ENCODE assay signal across 11 cellular contexts in the genomic region with DNA sequence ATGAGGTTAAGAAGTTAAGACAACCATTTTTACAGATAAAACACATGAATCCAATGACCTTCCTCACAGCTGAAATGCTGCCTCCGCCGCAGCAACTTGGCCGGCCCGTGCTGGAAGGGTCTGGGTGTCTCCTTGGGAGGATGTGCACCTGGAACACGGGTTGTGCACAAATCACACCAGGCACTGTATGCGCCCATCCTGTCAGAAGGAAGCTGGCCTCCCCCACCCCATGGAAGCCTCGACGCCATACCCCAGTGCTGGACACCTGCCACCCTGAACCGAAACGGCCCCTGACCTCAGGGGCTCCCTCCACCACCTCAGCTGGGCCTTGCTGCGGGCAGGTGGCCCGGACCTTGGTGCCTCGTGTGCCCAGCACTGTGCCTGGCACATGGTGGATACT.
DNase-seq lines count a peak whose midpoint lies in the region; ATAC-seq, FAIRE-seq and TF ChIP-seq lines count a peak whose summit lies in the region.
"Had no signal": no experiment of that assay in that cellular context is flagged by ENCODE, and none has a peak within 500 bp of the region (broad histone marks: within the 10 kb centered on the region; RNA-seq: fewer than 3 reads in every experiment).

No MANE protein-coding gene starts in this region.

- TF ChIP-seq CTCF in IMR-90 (conservative IDR thresholded peaks at IDR 0.05; ENCODE audit: low read depth, low read length), result no peak
- TF ChIP-seq CTCF in VCaP (conservative IDR thresholded peaks at IDR 0.05), result no peak
- no peak for TF ChIP-seq CTCF in keratinocyte (optimal IDR thresholded peaks at IDR 0.05 in 1 of 3, IDR thresholded peaks at IDR 0.05 in 1 of 3, conservative IDR thresholded peaks at IDR 0.05 in 1 of 3; ENCODE audit: extremely low read depth in 1 of 3, insufficient read depth in 2 of 3, low read length in 3 of 3)
- no peak for TF ChIP-seq CTCF in smooth muscle cell (IDR thresholded peaks at IDR 0.05; ENCODE audit: borderline replicate concordance, insufficient read depth, poor library complexity, severe bottlenecking)

- H2AK9ac ChIP-seq in IMR-90 (replicated peaks; ENCODE audit: low read depth, low read length, poor library complexity), result peak overlapping the region; percentile 60

- no peak for DNase-seq in IMR-90
- no peak for DNase-seq in keratinocyte (ENCODE audit: low read depth, low spot score)
- DNase-seq in smooth muscle cell (lab: John Stamatoyannopoulos, UW; ENCODE audit: unreplicated experiment), result no peak
- no peak for DNase-seq in HEK293T (ENCODE audit: extremely low spot score)
- DNase-seq in activated T-helper 1 cell treated with anti-CD3 and anti-CD28 coated beads, Interleukin-12 subunit alpha, Interleukin-12 subunit beta, Interleukin-2, Interleukin-4 antibody, amounts not matched to agents 30 ng/mL and 10 ng/mL and 1 ng/mL, durations not matched to agents 14 hours and 24 hours and 36 hours (ENCODE audit: low spot score), result no peak
- DNase-seq: NCI-H1105 treated with DMSO at 0.1 percent for 48 hours, NCI-H187 had no signal

- POLR2A ChIA-PET in IMR-90 (lab: Charles Lee; ENCODE audit: unreplicated experiment) (no interaction called here), HEK293T (lab: Yijun Ruan, JAX) (no interaction called here)

- H3K23ac ChIP-seq in IMR-90 (ENCODE audit: low read depth, low read length), result peak overlapping the region; percentile 60

- peak overlapping the region; percentile 90 for H2BK120ac ChIP-seq in IMR-90 (ENCODE audit: low read depth, low read length)

- WGBS in IMR-90 (ENCODE audit: extremely low coverage in 2 of 2, insufficient read length in 1 of 2), 2 experiments, result 100% methylated on average over 4 of the region's 13 CpGs; no CpG with 5 or more reads in 1 of the 2 experiments
- 96% methylated on average over 13 of the region's 13 CpGs for WGBS in smooth muscle cell (ENCODE audit: low lambda C conversion rate)

- no peak overlapping the region for H3K56ac ChIP-seq in IMR-90 (ENCODE audit: extremely low read depth, insufficient read depth, low read length)

- H3K9me1 ChIP-seq in IMR-90 (ENCODE audit: insufficient read depth, low read length) (peaks cover 18% of the 10 kb centered on the region), keratinocyte (ENCODE audit: control insufficient read depth, extremely low read depth, insufficient read depth, low read length) (no peaks in the 10 kb centered on the region)

- dilution Hi-C loops in IMR-90 (cut with HindIII; ENCODE audit: low sequenced_read_pairs, unreplicated experiment) (no loop called here), keratinocyte (cut with MboI; ENCODE audit: extremely low pct_ligation_motif_present, low sequenced_read_pairs) (no loop called here)

- peak overlapping the region; percentile 35; the same call in 2 of the 3 replicates for H2BK15ac ChIP-seq in IMR-90 (ENCODE audit: low read depth, low read length)

- H4K8ac ChIP-seq in IMR-90 (ENCODE audit: low read depth in 2 of 2, low read length in 2 of 2), result peak overlapping the region; percentile 7 to 71; a peak in 3 of 4 replicates

- no peak for TF ChIP-seq POLR2A in IMR-90 (IDR thresholded peaks at IDR 0.05; ENCODE audit: low read depth, low read length)

- peaks cover 16% of the 10 kb centered on the region for H3K4me1 ChIP-seq in IMR-90 (ENCODE audit: control insufficient read depth, insufficient read depth, low read length)
- peaks cover 33% of the 10 kb centered on the region for H3K4me1 ChIP-seq in keratinocyte (ENCODE audit: control insufficient read depth, extremely low read depth, insufficient read depth, low read length)
- peaks cover 34% of the 10 kb centered on the region for H3K4me1 ChIP-seq in skeletal muscle satellite cell (ENCODE audit: control insufficient read depth, insufficient read depth, low read length)
- peaks cover under 1% of the 10 kb centered on the region for H3K4me1 ChIP-seq in smooth muscle cell (ENCODE audit: low read depth)

- H3K27ac Mint-ChIP-seq in activated T-helper 1 cell treated with anti-CD3 and anti-CD28 coated beads, Interleukin-12 subunit alpha, Interleukin-12 subunit beta, Interleukin-2, Interleukin-4 antibody, amounts not matched to agents 30 ng/mL and 10 ng/mL and 1 ng/mL, durations not matched to agents 14 hours and 24 hours and 36 hours, result no peak overlapping the region

- H2AFZ ChIP-seq in IMR-90 (replicated peaks; ENCODE audit: low read length, poor library complexity), result peak overlapping the region; percentile 75
- no peak overlapping the region for H2AFZ ChIP-seq in keratinocyte (ENCODE audit: control insufficient read depth, low read length)
- H2AFZ ChIP-seq in smooth muscle cell (ENCODE audit: low read depth), result no peak overlapping the region

- no peaks in the 10 kb centered on the region for H3K79me2 ChIP-seq in keratinocyte (ENCODE audit: control insufficient read depth, insufficient read depth, low read length)
- H3K79me2 ChIP-seq in smooth muscle cell (ENCODE audit: low read depth), result no peaks in the 10 kb centered on the region

- H3K9me3 Mint-ChIP-seq in activated T-helper 1 cell treated with anti-CD3 and anti-CD28 coated beads, Interleukin-12 subunit alpha, Interleukin-12 subunit beta, Interleukin-2, Interleukin-4 antibody, amounts not matched to agents 30 ng/mL and 10 ng/mL and 1 ng/mL, durations not matched to agents 14 hours and 24 hours and 36 hours, result no peaks in the 10 kb centered on the region

- H3K4me3 ChIP-seq in IMR-90 (ENCODE audit: insufficient read depth, low read depth, low read length), result no peak overlapping the region
- no peak overlapping the region for H3K4me3 ChIP-seq in keratinocyte (ENCODE audit: control insufficient read depth in 2 of 3, extremely low read depth in 1 of 3, insufficient read depth in 2 of 3, low read depth in 1 of 3, low read length in 3 of 3)
- no peak overlapping the region for H3K4me3 ChIP-seq in skeletal muscle satellite cell (ENCODE audit: low read length)
- H3K4me3 ChIP-seq in smooth muscle cell, result no peak overlapping the region
- H3K4me3 ChIP-seq: BLaER1 treated with 17β-estradiol and CSF1 and Interleukin-3, amounts not matched to agents 10 nM and 100 nM had no signal

- no peaks in the 10 kb centered on the region for H3K36me3 Mint-ChIP-seq in activated T-helper 1 cell treated with anti-CD3 and anti-CD28 coated beads, Interleukin-12 subunit alpha, Interleukin-12 subunit beta, Interleukin-2, Interleukin-4 antibody, amounts not matched to agents 30 ng/mL and 10 ng/mL and 1 ng/mL, durations not matched to agents 14 hours and 24 hours and 36 hours (ENCODE audit: low read depth)

- intact Hi-C loops in IMR-90 (cut with micrococcal nuclease), result no loop called here
- intact Hi-C loops in activated T-helper 1 cell treated with anti-CD3 and anti-CD28 coated beads, Interleukin-12 subunit alpha, Interleukin-12 subunit beta, Interleukin-2, Interleukin-4 antibody, amounts not matched to agents 30 ng/mL and 10 ng/mL and 1 ng/mL, durations not matched to agents 14 hours and 24 hours and 36 hours (cut with micrococcal nuclease), result no loop called here

- no peak for ATAC-seq in IMR-90 (ENCODE audit: low read depth)
- ATAC-seq: HepG2 had no signal

- H3K4me2 ChIP-seq in IMR-90 (ENCODE audit: low read depth, low read length) (no peak overlapping the region), keratinocyte (ENCODE audit: control insufficient read depth, extremely low read depth, insufficient read depth, low read depth, low read length) (peak overlapping the region; percentile 61), skeletal muscle satellite cell (ENCODE audit: low read length) (peak overlapping the region; percentile 9), smooth muscle cell (no peak overlapping the region)
- H3K4me2 ChIP-seq: BLaER1 treated with 17β-estradiol and CSF1 and Interleukin-3, amounts not matched to agents 10 nM and 100 nM had no signal

- peak overlapping the region; percentile 72; the same call in 1 of the 2 replicates for H3K18ac ChIP-seq in IMR-90 (ENCODE audit: low read depth, low read length)

- H4K20me1 ChIP-seq in IMR-90 (ENCODE audit: insufficient read depth, low read length) (peaks cover 24% of the 10 kb centered on the region), keratinocyte (ENCODE audit: control insufficient read depth, extremely low read depth, insufficient read depth, low read length) (no peaks in the 10 kb centered on the region), smooth muscle cell (ENCODE audit: low read depth) (peaks cover 49% of the 10 kb centered on the region)

- peaks cover 19% of the 10 kb centered on the region for H3F3A ChIP-seq in smooth muscle cell (ENCODE audit: low read depth)

- H3K27me3 Mint-ChIP-seq in activated T-helper 1 cell treated with anti-CD3 and anti-CD28 coated beads, Interleukin-12 subunit alpha, Interleukin-12 subunit beta, Interleukin-2, Interleukin-4 antibody, amounts not matched to agents 30 ng/mL and 10 ng/mL and 1 ng/mL, durations not matched to agents 14 hours and 24 hours and 36 hours (ENCODE audit: insufficient read depth), result no peaks in the 10 kb centered on the region

- in situ Hi-C loops in IMR-90 (cut with MboI; ENCODE audit: low sequenced_read_pairs), result no loop called here

- no peak for FAIRE-seq in keratinocyte (lab: Jason Lieb, UNC)
- FAIRE-seq: HepG2 had no signal

- H4K91ac ChIP-seq in IMR-90 (ENCODE audit: insufficient read depth, low read depth, low read length), result peak overlapping the region; percentile 83

- peak overlapping the region; percentile 96 for H3K4ac ChIP-seq in IMR-90 (ENCODE audit: low read depth, low read length)

- H3K9me3 ChIP-seq in IMR-90 (ENCODE audit: control insufficient read depth, insufficient read depth, low read length), result peaks cover 5% of the 10 kb centered on the region
- H3K9me3 ChIP-seq in keratinocyte (ENCODE audit: control insufficient read depth, low read depth, low read length), result no peaks in the 10 kb centered on the region
- no peaks in the 10 kb centered on the region for H3K9me3 ChIP-seq in skeletal muscle satellite cell (replicated peaks; ENCODE audit: low read length)
- H3K9me3 ChIP-seq in smooth muscle cell (replicated peaks; ENCODE audit: low read depth), result no peaks in the 10 kb centered on the region

- H3K27ac ChIP-seq in IMR-90 (ENCODE audit: insufficient read depth, low read length), result peak overlapping the region; percentile 30; the same call in 1 of the 2 replicates
- peak overlapping the region; percentile 94 for H3K27ac ChIP-seq in VCaP
- peak overlapping the region; percentile 15 for H3K27ac ChIP-seq in keratinocyte (ENCODE audit: control insufficient read depth, insufficient read depth, low read length)
- H3K27ac ChIP-seq in smooth muscle cell (ENCODE audit: low read depth), result no peak overlapping the region
- H3K27ac ChIP-seq: BLaER1 treated with 17β-estradiol and CSF1 and Interleukin-3, amounts not matched to agents 10 nM and 100 nM had no signal

- no peak overlapping the region; the same call in 1 of the 2 replicates for H3K9ac ChIP-seq in IMR-90 (ENCODE audit: low read depth, low read length)
- no peak overlapping the region for H3K9ac ChIP-seq in keratinocyte (ENCODE audit: control insufficient read depth, extremely low read depth, insufficient read depth, low read length)
- H3K9ac ChIP-seq in skeletal muscle satellite cell (ENCODE audit: low read depth, low read length), result peak overlapping the region; percentile 6
- H3K9ac ChIP-seq in smooth muscle cell (ENCODE audit: low read depth), result no peak overlapping the region
- H3K9ac ChIP-seq: BLaER1 treated with 17β-estradiol and CSF1 and Interleukin-3, amounts not matched to agents 10 nM and 100 nM had no signal

- peak overlapping the region; percentile 94 for H2BK20ac ChIP-seq in IMR-90 (ENCODE audit: low read depth, low read length)

- no peaks in the 10 kb centered on the region for H3K4me1 Mint-ChIP-seq in activated T-helper 1 cell treated with anti-CD3 and anti-CD28 coated beads, Interleukin-12 subunit alpha, Interleukin-12 subunit beta, Interleukin-2, Interleukin-4 antibody, amounts not matched to agents 30 ng/mL and 10 ng/mL and 1 ng/mL, durations not matched to agents 14 hours and 24 hours and 36 hours (ENCODE audit: low read depth)

- H3K4me3 Mint-ChIP-seq in activated T-helper 1 cell treated with anti-CD3 and anti-CD28 coated beads, Interleukin-12 subunit alpha, Interleukin-12 subunit beta, Interleukin-2, Interleukin-4 antibody, amounts not matched to agents 30 ng/mL and 10 ng/mL and 1 ng/mL, durations not matched to agents 14 hours and 24 hours and 36 hours, result no peak overlapping the region

- H2BK5ac ChIP-seq in IMR-90 (ENCODE audit: low read depth, low read length, poor library complexity, severe bottlenecking), result peak overlapping the region; percentile 95

- peak overlapping the region; percentile 75 for H3K14ac ChIP-seq in IMR-90 (replicated peaks; ENCODE audit: low read depth, low read length)

- peak overlapping the region; percentile 63; the same call in 1 of the 2 replicates for H4K5ac ChIP-seq in IMR-90 (ENCODE audit: low read depth, low read length)

- H3K27me3 ChIP-seq in IMR-90 (ENCODE audit: control insufficient read depth, insufficient read depth, low read length), result no peaks in the 10 kb centered on the region
- H3K27me3 ChIP-seq in keratinocyte (ENCODE audit: control insufficient read depth, extremely low read depth, insufficient read depth, low read length), result no peaks in the 10 kb centered on the region
- H3K27me3 ChIP-seq in skeletal muscle satellite cell (ENCODE audit: control insufficient read depth, insufficient read depth, low read length), result no peaks in the 10 kb centered on the region
- H3K27me3 ChIP-seq in smooth muscle cell (ENCODE audit: low read depth), result no peaks in the 10 kb centered on the region

- CTCF ChIA-PET in IMR-90 (lab: Yijun Ruan, JAX) (no interaction called here), HEK293T (lab: Yijun Ruan, JAX) (no interaction called here)

- H3K36me3 ChIP-seq in IMR-90 (ENCODE audit: control insufficient read depth, insufficient read depth, low read length), result peaks cover 55% of the 10 kb centered on the region
- peaks cover 0 to 8% of the 10 kb centered on the region in 2 experiments for H3K36me3 ChIP-seq in keratinocyte (ENCODE audit: control insufficient read depth in 2 of 2, extremely low read depth in 1 of 2, insufficient read depth in 2 of 2, low read length in 2 of 2)
- H3K36me3 ChIP-seq in skeletal muscle satellite cell (ENCODE audit: insufficient read depth, low read length), result peaks cover 80% of the 10 kb centered on the region
- H3K36me3 ChIP-seq in smooth muscle cell (ENCODE audit: low read depth), result peaks cover 11% of the 10 kb centered on the region

- peak overlapping the region; percentile 81 for H2AK5ac ChIP-seq in IMR-90 (ENCODE audit: low read depth, low read length)

- peaks cover 0 to 69% of the 10 kb centered on the region in 2 experiments; a peak in 3 of 4 replicates for H3K79me1 ChIP-seq in IMR-90 (ENCODE audit: low read depth in 1 of 2, low read length in 2 of 2)

- no peak for TF ChIP-seq RAD21 in IMR-90 (IDR thresholded peaks at IDR 0.05; ENCODE audit: low read length)

- no TSS peak for BruUV-seq in IMR-90 (replicated peaks; lab: Mats Ljungman, UMichigan)

Comparison
In these comparisons a context has a peak if more than half of its experiments do, and no peak if none do; other contexts are left out.
1. H3K4me2 ChIP-seq: peak in keratinocyte (single experiment) and skeletal muscle satellite cell (single experiment); none in IMR-90 (single experiment) and smooth muscle cell (single experiment).